Comparison of ENCODE assay signal across 10 cellular contexts in the genomic region with DNA sequence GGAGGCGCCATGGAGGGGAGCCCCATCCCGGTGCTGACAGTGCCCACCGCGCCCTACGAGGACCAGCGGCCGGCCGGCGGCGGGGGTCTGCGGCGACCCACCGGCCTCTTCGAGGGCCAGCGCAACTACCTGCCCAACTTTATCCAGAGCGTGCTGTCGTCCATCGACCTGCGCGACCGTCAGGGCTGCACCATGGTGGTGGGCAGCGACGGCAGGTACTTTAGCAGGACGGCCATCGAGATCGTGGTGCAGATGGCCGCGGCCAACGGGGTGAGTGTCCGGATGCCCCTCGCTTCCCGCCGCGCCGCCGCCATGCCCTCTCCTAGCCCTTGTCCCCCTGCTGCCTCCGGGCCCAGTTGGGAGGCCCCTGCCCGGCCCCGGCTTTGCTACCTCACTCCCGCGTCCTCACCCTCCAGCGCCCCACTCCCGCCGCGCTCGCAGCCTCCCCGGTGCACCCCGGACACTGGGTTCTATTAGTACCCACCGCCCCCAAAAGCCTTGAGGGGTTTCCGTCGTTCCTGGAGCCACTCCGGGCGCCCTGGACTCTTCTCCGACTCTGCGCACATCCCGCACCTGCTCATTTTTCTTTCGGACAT. TPM values are rescaled to one million over a fixed set of nuclear protein-coding genes. Genes with fewer than 3 reads are reported as not detected.
DNase-seq lines count a peak whose midpoint lies in the region; ATAC-seq and TF ChIP-seq lines count a peak whose summit lies in the region.
"Not testable (repeated sequence)": the region's sequence is repeated elsewhere in the genome, so short reads cannot be mapped to it uniquely, and the experiment has no call there.
"Had no signal": no experiment of that assay in that cellular context is flagged by ENCODE, and none has a peak within 500 bp of the region (broad histone marks: within the 10 kb centered on the region; RNA-seq: fewer than 3 reads in every experiment).

No MANE protein-coding gene starts in this region.

- not testable (repeated sequence) for H3K79me2 ChIP-seq in H9 (ENCODE audit: insufficient read depth, low read length); osteoblast (ENCODE audit: insufficient read depth, low read length)

- H2BK5ac ChIP-seq in H9 (ENCODE audit: insufficient read length, low read length), result not testable (repeated sequence)

- peak overlapping the region; percentile 55 for H3K4me3 ChIP-seq in AG04450 (ENCODE audit: low read depth, low read length)
- H3K4me3 ChIP-seq in lower leg skin (ENCODE audit: low read depth, poor library complexity, severe bottlenecking), result peak overlapping the region; percentile 35
- peak overlapping the region; percentile 53 for H3K4me3 ChIP-seq in osteoblast (ENCODE audit: insufficient read depth, low read length)

- not testable (repeated sequence) for H3K36me3 Mint-ChIP-seq in H9 (ENCODE audit: insufficient read depth in 1 of 3, low read depth in 3 of 3); T-helper 17 cell (ENCODE audit: low read depth); chondrocyte (ENCODE audit: low read depth); stimulated activated naive CD8-positive, alpha-beta T cell treated with anti-CD3 and anti-CD28 coated beads, Interleukin-15, Interleukin-2, amounts not matched to agents 100 ng/mL and 50 ng/mL, for 24 hours (ENCODE audit: low read depth)

- H2BK120ac ChIP-seq in H9 (ENCODE audit: low read depth, low read length, poor library complexity, severe bottlenecking), result not testable (repeated sequence)

- not testable (repeated sequence) for H3K18ac ChIP-seq in H9 (ENCODE audit: insufficient read length, low read depth, low read length)

- not testable (repeated sequence) for H3T11ph ChIP-seq in H9 (ENCODE audit: low read length)

- not testable (repeated sequence) for H3K23ac ChIP-seq in H9 (ENCODE audit: insufficient read length, low read depth, low read length)

- H3K4ac ChIP-seq in H9 (ENCODE audit: low read depth, low read length), result not testable (repeated sequence)

- intact Hi-C loops in Right ventricle myocardium superior (cut with DNase I); lower leg skin (cut with DNase I; ENCODE audit: low total_unique reads): not testable (repeated sequence)

- H3K27ac ChIP-seq in AG04450 (ENCODE audit: low read depth, low read length); H9 (ENCODE audit: insufficient read length, low read depth, low read length); osteoblast (ENCODE audit: low read depth, low read length): not testable (repeated sequence)

- H2BK12ac ChIP-seq in H9 (ENCODE audit: insufficient read length, low read depth, low read length), result not testable (repeated sequence)

- no CpG with 5 or more reads among the region's 57 CpGs for WGBS in H9 (ENCODE audit: extremely low coverage, insufficient read length, low lambda C conversion rate)
- WGBS in lower leg skin, 2 donors, result 5% methylated on average over 25 of the region's 57 CpGs; no CpG with 5 or more reads in 1 of the 2 donors

- not testable (repeated sequence) for H3K14ac ChIP-seq in H9 (ENCODE audit: insufficient read depth, low read length)

- not testable (repeated sequence) for H2AK5ac ChIP-seq in H9 (ENCODE audit: insufficient read length, low read length)

- H3K36me3 ChIP-seq in osteoblast (ENCODE audit: insufficient read depth, low read length), result not testable (repeated sequence)

- H3K56ac ChIP-seq in H9 (ENCODE audit: insufficient read length, low read depth, low read length), result not testable (repeated sequence)

- H4K8ac ChIP-seq in H9 (replicated peaks; ENCODE audit: insufficient read length, low read depth, low read length), result not testable (repeated sequence)

- not testable (repeated sequence) for H4K5ac ChIP-seq in H9 (ENCODE audit: insufficient read length, low read depth, low read length)

- H2BK15ac ChIP-seq in H9 (ENCODE audit: low read depth, low read length), result not testable (repeated sequence)

- not testable (repeated sequence) for H3K4me1 ChIP-seq in H9 (ENCODE audit: insufficient read depth, low read length); osteoblast (ENCODE audit: insufficient read depth, low read length)

- not testable (repeated sequence) for H3K4me1 Mint-ChIP-seq in H9; T-helper 17 cell; chondrocyte (ENCODE audit: low read depth); stimulated activated naive CD8-positive, alpha-beta T cell treated with anti-CD3 and anti-CD28 coated beads, Interleukin-15, Interleukin-2, amounts not matched to agents 100 ng/mL and 50 ng/mL, for 24 hours (ENCODE audit: low read depth)

- H3K4me2 ChIP-seq in H9 (ENCODE audit: insufficient read depth, insufficient read length, low read length), result not testable (repeated sequence)
- H3K4me2 ChIP-seq in osteoblast (ENCODE audit: insufficient read depth, low read length), result peak overlapping the region; percentile 53

- H3K27me3 Mint-ChIP-seq in H9 (ENCODE audit: low read depth) (peaks cover 77% of the 10 kb centered on the region), T-helper 17 cell (peaks cover 11% of the 10 kb centered on the region), chondrocyte (ENCODE audit: low read depth) (peaks cover 35% of the 10 kb centered on the region)
- H3K27me3 Mint-ChIP-seq in stimulated activated naive CD8-positive, alpha-beta T cell treated with anti-CD3 and anti-CD28 coated beads, Interleukin-15, Interleukin-2, amounts not matched to agents 100 ng/mL and 50 ng/mL, for 24 hours, result peaks cover 25% of the 10 kb centered on the region

- not testable (repeated sequence) for DNase-seq in AG04450 (ENCODE audit: low read depth, low spot score); H9; T-helper 17 cell; lower leg skin (ENCODE audit: low spot score in 2 of 2); osteoblast (ENCODE audit: insufficient read length, low spot score, missing footprints)
- DNase-seq in chondrocyte (ENCODE audit: low spot score), result peak; percentile 89
- DNase-seq in Right ventricle myocardium superior, result peak; percentile 42

- H3K27me3 ChIP-seq in AG04450 (ENCODE audit: control insufficient read depth, insufficient read depth, low read length); osteoblast (ENCODE audit: insufficient read depth, low read length): not testable (repeated sequence)
- H3K27me3 ChIP-seq in H9 (ENCODE audit: insufficient read depth, low read length), result peaks cover 11% of the 10 kb centered on the region; the same call in 1 of the 2 replicates

- TF ChIP-seq CTCF in AG04450 (IDR thresholded peaks at IDR 0.05; ENCODE audit: low read depth, low read length); H9 (conservative IDR thresholded peaks at IDR 0.05); chondrocyte (IDR thresholded peaks at IDR 0.05); lower leg skin (IDR thresholded peaks at IDR 0.05); osteoblast (IDR thresholded peaks at IDR 0.05; ENCODE audit: extremely low read depth, low read depth, low read length): not testable (repeated sequence)

- CTCF ChIA-PET in AG04450 (lab: Charles Lee), result not testable (repeated sequence)

- H3K4me3 Mint-ChIP-seq in H9, result peak overlapping the region; percentile 22 to 74
- H3K4me3 Mint-ChIP-seq in T-helper 17 cell, result peak overlapping the region; percentile 67
- not testable (repeated sequence) for H3K4me3 Mint-ChIP-seq in chondrocyte (ENCODE audit: unreplicated experiment)
- peak overlapping the region; percentile 20 for H3K4me3 Mint-ChIP-seq in stimulated activated naive CD8-positive, alpha-beta T cell treated with anti-CD3 and anti-CD28 coated beads, Interleukin-15, Interleukin-2, amounts not matched to agents 100 ng/mL and 50 ng/mL, for 24 hours

- H4K91ac ChIP-seq in H9 (ENCODE audit: insufficient read length, low read depth, low read length), result not testable (repeated sequence)

- H2AFZ ChIP-seq in H9 (ENCODE audit: low read length); osteoblast (ENCODE audit: low read length): not testable (repeated sequence)

- not testable (repeated sequence) for H3K27ac Mint-ChIP-seq in H9; T-helper 17 cell; chondrocyte (ENCODE audit: unreplicated experiment); stimulated activated naive CD8-positive, alpha-beta T cell treated with anti-CD3 and anti-CD28 coated beads, Interleukin-15, Interleukin-2, amounts not matched to agents 100 ng/mL and 50 ng/mL, for 24 hours

- H4K20me1 ChIP-seq in H9 (ENCODE audit: control insufficient read depth, insufficient read depth, insufficient read length); osteoblast (ENCODE audit: insufficient read depth, low read length): not testable (repeated sequence)

- not testable (repeated sequence) for H3K9me3 ChIP-seq in AG04450 (ENCODE audit: control insufficient read depth, insufficient read depth, low read length); H9 (ENCODE audit: control insufficient read depth, low read depth, low read length); T-helper 17 cell (ENCODE audit: control insufficient read depth, low read length, poor library complexity, severe bottlenecking); osteoblast (ENCODE audit: low read depth, low read length)

- not testable (repeated sequence) for H3K23me2 ChIP-seq in H9 (ENCODE audit: insufficient read length, low read depth, low read length, poor library complexity, severe bottlenecking)

- POLR2A ChIA-PET in AG04450 (lab: Yijun Ruan, JAX), result not testable (repeated sequence)

- ATAC-seq in T-helper 17 cell, result not testable (repeated sequence)
- ATAC-seq in Right ventricle myocardium superior (ENCODE audit: poor library complexity), result peak; percentile 46

- H3K79me1 ChIP-seq in H9 (ENCODE audit: insufficient read depth, low read depth, low read length, poor library complexity, severe bottlenecking), result not testable (repeated sequence)

- not testable (repeated sequence) for TF ChIP-seq POLR2A in lower leg skin (IDR thresholded peaks at IDR 0.05)

- not testable (repeated sequence) for H2BK20ac ChIP-seq in H9 (ENCODE audit: low read depth, low read length, poor library complexity, severe bottlenecking)

- H3K9me3 Mint-ChIP-seq in H9; chondrocyte (ENCODE audit: low read depth); stimulated activated naive CD8-positive, alpha-beta T cell treated with anti-CD3 and anti-CD28 coated beads, Interleukin-15, Interleukin-2, amounts not matched to agents 100 ng/mL and 50 ng/mL, for 24 hours: not testable (repeated sequence)

- H3K9ac ChIP-seq in H9 (ENCODE audit: extremely low read depth, insufficient read length, low read length), result not testable (repeated sequence)

RNA-seq across cellular contexts. Expression of a gene that starts 0.8 kb away (rescaled TPM):
- 5.9 TPM in 2 replicates for polyA plus RNA-seq in AG04450 (2011; rRNA removed)
- 21.8 and 26.7 TPM in 2 replicates for polyA minus RNA-seq in AG04450 (2011; rRNA and poly(A)+ RNA removed)
- total RNA-seq in H9 (2021) (not detected in 2 replicates), T-helper 17 cell (under 1 TPM; 0.16 to 0.40 TPM), chondrocyte (not detected in 3 replicates), Right ventricle myocardium superior (157 TPM), lower leg skin (10 to 100 TPM in 1 of 4 donors, 1 to 10 TPM in 3; 7.3 to 16.8 (median 8.7) TPM), osteoblast (0.36 and 1.2 TPM in 2 replicates)
- total RNA-seq: A172 had no signal

RNA-seq across cellular contexts. Expression of a gene that starts 54.5 kb away (rescaled TPM):
- not detected in 2 replicates for polyA plus RNA-seq in AG04450 (2011; rRNA removed)
- not detected in 2 replicates for polyA minus RNA-seq in AG04450 (2011; rRNA and poly(A)+ RNA removed)
- total RNA-seq in H9 (2021) (0.26 TPM in 1 of 2 replicates, not detected in the other), T-helper 17 cell (not detected), chondrocyte (0.41 TPM in 1 of 3 replicates, not detected in the others), Right ventricle myocardium superior (not detected), lower leg skin (not detected), osteoblast (under 0.01 TPM in 1 of 2 replicates, not detected in the other)
- total RNA-seq: A172, cerebellum had no signal
